10 cellular contexts compared by ENCODE assay signal in the genomic region with DNA sequence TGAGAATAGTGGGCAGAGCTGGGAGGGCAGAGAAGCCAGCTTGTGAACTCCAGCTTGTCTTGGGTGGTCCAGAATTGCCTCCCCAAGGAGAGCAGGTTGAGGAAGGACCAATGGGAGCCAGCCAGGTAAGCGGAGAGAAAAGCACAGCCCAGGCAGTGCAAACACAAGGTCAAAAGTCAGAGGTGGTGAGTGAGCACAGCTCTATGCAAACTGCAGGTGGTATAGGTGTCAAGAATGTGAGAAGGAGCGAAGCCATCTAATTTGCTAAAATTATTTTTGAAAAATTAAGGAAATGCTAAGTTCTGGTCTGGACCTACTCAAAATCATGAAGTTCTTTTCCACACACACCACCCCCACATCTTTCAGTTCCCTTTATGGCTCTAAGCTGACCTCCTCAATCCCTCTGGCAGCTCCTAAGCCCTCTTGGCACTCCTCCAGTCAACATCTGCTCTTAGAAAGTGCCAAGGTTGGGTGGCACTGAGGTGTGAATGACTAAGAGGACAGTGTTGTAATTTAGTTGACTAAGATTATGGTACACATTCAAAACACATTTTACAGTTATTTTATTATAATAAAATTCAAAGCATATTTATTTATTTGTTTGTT. TPM values are rescaled to one million over a fixed set of nuclear protein-coding genes. Genes with fewer than 3 reads are reported as not detected.
DNase-seq lines count a peak whose midpoint lies in the region; ATAC-seq and TF ChIP-seq lines count a peak whose summit lies in the region.
"Had no signal": no experiment of that assay in that cellular context is flagged by ENCODE, and none has a peak within 500 bp of the region (broad histone marks: within the 10 kb centered on the region; RNA-seq: fewer than 3 reads in every experiment).

No MANE protein-coding gene starts in this region.

- intact Hi-C loops in CD14-positive monocyte (cut with micrococcal nuclease) = no loop called here
- intact Hi-C loops in left colon (cut with DNase I, micrococcal nuclease) = no loop called here

- H3K4me1 Mint-ChIP-seq in CD14-positive monocyte = peaks cover 58% of the 10 kb centered on the region
- H3K4me1 Mint-ChIP-seq: activated CD4-positive, alpha-beta T cell treated with anti-CD3 and anti-CD28 coated beads, Interleukin-2, amount 10 ng/mL, durations not matched to agents 7 days and 5 days had no signal

- peak overlapping the region; percentile 80 to 90 (median 87) for H3K27ac Mint-ChIP-seq in CD14-positive monocyte
- H3K27ac Mint-ChIP-seq: activated CD4-positive, alpha-beta T cell treated with anti-CD3 and anti-CD28 coated beads, Interleukin-2, amount 10 ng/mL, durations not matched to agents 7 days and 5 days; activated naive CD8-positive, alpha-beta T cell had no signal

- H3K9me3 Mint-ChIP-seq in CD14-positive monocyte = peaks cover 0 to 7% (median 5%) of the 10 kb centered on the region in 7 donors
- H3K9me3 Mint-ChIP-seq: activated CD4-positive, alpha-beta T cell treated with anti-CD3 and anti-CD28 coated beads, Interleukin-2, amount 10 ng/mL, durations not matched to agents 7 days and 5 days had no signal

- H3K27me3 Mint-ChIP-seq in CD14-positive monocyte (ENCODE audit: low read depth in 3 of 3) = peaks cover 0 to 1% (median 0%) of the 10 kb centered on the region in 3 donors
- H3K27me3 Mint-ChIP-seq: activated naive CD8-positive, alpha-beta T cell had no signal

- H3K4me3 Mint-ChIP-seq in CD14-positive monocyte = peak overlapping the region; percentile 53 to 61
- H3K4me3 Mint-ChIP-seq: activated CD4-positive, alpha-beta T cell treated with anti-CD3 and anti-CD28 coated beads, Interleukin-2, amount 10 ng/mL, durations not matched to agents 7 days and 5 days; activated naive CD8-positive, alpha-beta T cell had no signal

- DNase-seq in CD14-positive monocyte (ENCODE audit: low spot score) (peak; percentile 85), NCI-H1105 (lab: John Stamatoyannopoulos, UW) (peak; percentile 65), RPMI7951 (ENCODE audit: low read depth) (peak; percentile 45), left colon (peak; percentile 71 to 78), KG1 (lab: John Stamatoyannopoulos, UW) (no peak)
- no peak for DNase-seq in activated CD4-positive, alpha-beta T cell treated with anti-CD3 and anti-CD28 coated beads for 1 hour
- no peak for DNase-seq in stimulated activated naive CD8-positive, alpha-beta T cell treated with anti-CD3 and anti-CD28 coated beads, Interleukin-15, Interleukin-2, amounts not matched to agents 100 U/mL and 50 U/mL, for 24 hours
- DNase-seq: activated CD4-positive, alpha-beta T cell treated with anti-CD3 and anti-CD28 coated beads, Interleukin-2, amount 10 ng/mL, durations not matched to agents 7 days and 5 days had no signal

- ATAC-seq in left colon = peak; percentile 92
- ATAC-seq in GM18867 (IDR thresholded peaks at IDR 0.05; ENCODE audit: unreplicated experiment) = no peak
- no peak for ATAC-seq in stimulated activated naive CD8-positive, alpha-beta T cell treated with anti-CD3 and anti-CD28 coated beads, Interleukin-15, Interleukin-2, amounts not matched to agents 100 U/mL and 50 U/mL, for 24 hours

- peaks cover under 1 to 5% of the 10 kb centered on the region in 2 donors for H3K36me3 Mint-ChIP-seq in CD14-positive monocyte

- TF ChIP-seq CTCF in CD14-positive monocyte (IDR thresholded peaks at IDR 0.05) = no peak

RNA-seq across cellular contexts. Expression of a gene that starts 6.6 kb away (rescaled TPM):
- 100 to 1,000 TPM in 1 of 2 donors, 10 to 100 TPM in 1; 92.9 to 107 TPM for polyA plus RNA-seq in CD14-positive monocyte
- total RNA-seq in RPMI7951 (2014; rRNA removed; shearing (Covaris generic)) = 4.4 and 5.5 TPM in 2 replicates
- 10 to 100 TPM; 63.1 to 72.0 TPM for total RNA-seq in left colon

Comparison
In these comparisons a context has a peak if more than half of its experiments do, and no peak if none do; other contexts are left out.
1. DNase-seq: peak in CD14-positive monocyte (single experiment), NCI-H1105 (single experiment), RPMI7951 (single experiment) and left colon (2 of 2); none in activated CD4-positive, alpha-beta T cell treated with anti-CD3 and anti-CD28 coated beads for 1 hour (single experiment), KG1 (single experiment) and stimulated activated naive CD8-positive, alpha-beta T cell treated with anti-CD3 and anti-CD28 coated beads, Interleukin-15, Interleukin-2, amounts not matched to agents 100 U/mL and 50 U/mL, for 24 hours (single experiment).